ENCODE assay signal across 15 cellular contexts in genomic region chr2:41717883-41718282, GRCh38.
DNase-seq lines count a peak whose midpoint lies in the region; ATAC-seq, FAIRE-seq and TF ChIP-seq lines count a peak whose summit lies in the region.
"Had no signal": no experiment of that assay in that cellular context is flagged by ENCODE, and none has a peak within 500 bp of the region (broad histone marks: within the 10 kb centered on the region; RNA-seq: fewer than 3 reads in every experiment).

No MANE protein-coding gene starts in this region.

- peak; percentile 51 for ATAC-seq in GM18511 (IDR thresholded peaks at IDR 0.05; ENCODE audit: unreplicated experiment)
- no peak for ATAC-seq in GM23338
- no peak for ATAC-seq in memory B cell (ENCODE audit: low read depth)
- ATAC-seq in HepG2, result no peak

- no peak for TF ChIP-seq CTCF in GM23338 (conservative IDR thresholded peaks at IDR 0.05; ENCODE audit: low read depth in 2 of 2)
- no peak for TF ChIP-seq CTCF in OCI-LY3 (IDR thresholded peaks at IDR 0.05; ENCODE audit: low read depth, low read length)
- no peak for TF ChIP-seq CTCF in endothelial cell (IDR thresholded peaks at IDR 0.05; ENCODE audit: unreplicated experiment)
- TF ChIP-seq CTCF in brain microvascular endothelial cell (IDR thresholded peaks at IDR 0.05; ENCODE audit: low read depth, low read length, missing control alignments), result no peak
- no peak for TF ChIP-seq CTCF in HepG2 (CRISPR knock-in tag; IDR thresholded peaks at IDR 0.05)

- no TSS peak for BruUV-seq in HepG2 (replicated peaks; lab: Mats Ljungman, UMichigan)

- H2BK15ac ChIP-seq in mesenchymal stem cell (ENCODE audit: low read depth, poor library complexity, severe bottlenecking), result no peak overlapping the region

- H3K4me3 Mint-ChIP-seq in GM23338 (no peak overlapping the region), memory B cell (no peak overlapping the region), endothelial cell (ENCODE audit: unreplicated experiment) (no peak overlapping the region)
- H3K4me3 Mint-ChIP-seq: activated T-helper 1 cell treated with anti-CD3 and anti-CD28 coated beads, Interleukin-12 subunit alpha, Interleukin-12 subunit beta, Interleukin-2, Interleukin-4 antibody, amounts not matched to agents 30 ng/mL and 10 ng/mL and 1 ng/mL, durations not matched to agents 14 hours and 24 hours and 36 hours; CD4-positive, alpha-beta memory T cell; neural crest cell had no signal

- H3F3A ChIP-seq in GM23338 (replicated peaks; ENCODE audit: low read depth), result no peaks in the 10 kb centered on the region

- H3K27me3 ChIP-seq in GM23338 (ENCODE audit: insufficient read depth) (no peaks in the 10 kb centered on the region), OCI-LY3 (ENCODE audit: low read depth, low read length) (no peaks in the 10 kb centered on the region), mesenchymal stem cell (ENCODE audit: control insufficient read depth in 1 of 2, insufficient read depth in 1 of 2, low read length in 2 of 2) (no peaks in the 10 kb centered on the region), brain microvascular endothelial cell (replicated peaks) (no peaks in the 10 kb centered on the region), HepG2 (ENCODE audit: control insufficient read depth in 1 of 2, insufficient read depth in 2 of 2, low read length in 2 of 2) (0 out of 5 replicates have a peak, but pooled peaks cover 0 to 2% of the 10 kb centered on the region in 2 experiments)

- CTCF ChIA-PET in HepG2 (lab: Yijun Ruan, JAX; ENCODE audit: low intra/inter-chr PET ratio, low total read pairs), result no interaction called here

- H3K18ac ChIP-seq in mesenchymal stem cell (ENCODE audit: low read depth in 1 of 2, low read length in 2 of 2), result no peak overlapping the region

- no peak overlapping the region for H2BK120ac ChIP-seq in mesenchymal stem cell (ENCODE audit: low read depth, low read length)

- H2BK5ac ChIP-seq in mesenchymal stem cell (ENCODE audit: low read depth, low read length, poor library complexity, severe bottlenecking), result no peak overlapping the region

- TF ChIP-seq EP300 in HepG2 (IDR thresholded peaks at IDR 0.05; ENCODE audit: low read depth in 2 of 2, low read length in 2 of 2), result no peak
- no peak for TF ChIP-seq EP300 in HepG2 (CRISPR knock-in tag; IDR thresholded peaks at IDR 0.05; ENCODE audit: borderline replicate concordance)

- H3K9me3 ChIP-seq in OCI-LY3 (ENCODE audit: insufficient read depth, low read length) (no peaks in the 10 kb centered on the region), mesenchymal stem cell (ENCODE audit: control insufficient read depth, low read length) (no peaks in the 10 kb centered on the region), HepG2 (ENCODE audit: low read length) (no peaks in the 10 kb centered on the region)

- H3K27ac ChIP-seq in GM23338 (ENCODE audit: low read depth) (no peak overlapping the region), OCI-LY3 (ENCODE audit: low read length) (peak overlapping the region; percentile 91), mesenchymal stem cell (ENCODE audit: low read length, poor library complexity, severe bottlenecking) (no peak overlapping the region), brain microvascular endothelial cell (no peak overlapping the region), HepG2 (ENCODE audit: extremely low read length, insufficient read depth, low read length) (no peak overlapping the region)

- POLR2A ChIA-PET in HepG2 (lab: Yijun Ruan, JAX), result no interaction called here

- H3K36me3 Mint-ChIP-seq in GM23338 (ENCODE audit: low read depth) (no peaks in the 10 kb centered on the region), memory B cell (peaks cover 2% of the 10 kb centered on the region), endothelial cell (ENCODE audit: low read depth, unreplicated experiment) (no peaks in the 10 kb centered on the region)
- H3K36me3 Mint-ChIP-seq: CD4-positive, alpha-beta memory T cell had no signal

- in situ Hi-C loops in brain microvascular endothelial cell (cut with HindIII; ENCODE audit: low pct_ligation_motif_present, low sequenced_read_pairs) (no loop called here), HepG2 (cut with HindIII; ENCODE audit: extremely low pct_ligation_motif_present, low pct_unique_long_range_greater_than_20kb) (no loop called here)

- no peaks in the 10 kb centered on the region for H3K79me1 ChIP-seq in mesenchymal stem cell (replicated peaks; ENCODE audit: low read length, poor library complexity, severe bottlenecking)

- peak overlapping the region; percentile 68 for H3K9ac ChIP-seq in OCI-LY3 (ENCODE audit: low read length)
- no peak overlapping the region for H3K9ac ChIP-seq in mesenchymal stem cell (ENCODE audit: low read length)
- H3K9ac ChIP-seq in HepG2 (ENCODE audit: insufficient read depth, low read depth, low read length), result no peak overlapping the region

- H3K4ac ChIP-seq in mesenchymal stem cell (ENCODE audit: low read depth in 1 of 2, low read length in 2 of 2), result no peak overlapping the region

- no peak overlapping the region for H4K91ac ChIP-seq in mesenchymal stem cell (ENCODE audit: low read length)

- H4K8ac ChIP-seq in mesenchymal stem cell (ENCODE audit: low read length), result no peak overlapping the region

- no peak overlapping the region for H3K14ac ChIP-seq in mesenchymal stem cell (ENCODE audit: low read length in 2 of 2)

- H4K20me1 ChIP-seq in GM23338 (replicated peaks; ENCODE audit: insufficient read depth), result no peaks in the 10 kb centered on the region
- H4K20me1 ChIP-seq in OCI-LY3 (ENCODE audit: insufficient read depth, low read length), result no peaks in the 10 kb centered on the region
- H4K20me1 ChIP-seq in HepG2 (ENCODE audit: insufficient read depth, low read length), result no peaks in the 10 kb centered on the region

- 67% methylated on average over 1 of the region's 1 CpG for WGBS in mesenchymal stem cell
- 25% methylated on average over 1 of the region's 1 CpG for WGBS in HepG2 (ENCODE audit: low lambda C conversion rate)

- TF ChIP-seq POLR2A in HepG2 (IDR thresholded peaks at IDR 0.05; ENCODE audit: insufficient read depth in 1 of 2, low read depth in 2 of 2, low read length in 2 of 2), result no peak

- TF ChIP-seq RAD21 in HepG2 (CRISPR knock-in tag; IDR thresholded peaks at IDR 0.05), result no peak

- H2BK12ac ChIP-seq in mesenchymal stem cell (ENCODE audit: low read length in 2 of 2), result no peak overlapping the region

- DNase-seq in GM23338 (ENCODE audit: low spot score) (no peak), memory B cell (ENCODE audit: low spot score in 2 of 2) (no peak), endothelial cell (ENCODE audit: low spot score) (no peak), mesenchymal stem cell (no peak), brain microvascular endothelial cell (no peak), HepG2 (ENCODE audit: low spot score) (no peak)
- DNase-seq: activated CD4-positive, alpha-beta T cell treated with anti-CD3 and anti-CD28 coated beads for 4 hours; CD4-positive, alpha-beta memory T cell; effector CD8-positive, alpha-beta T cell; NCI-H187 had no signal

- H3K27me3 Mint-ChIP-seq in GM23338 (ENCODE audit: insufficient read depth, low read depth, poor library complexity) (peaks cover 10% of the 10 kb centered on the region), memory B cell (no peaks in the 10 kb centered on the region), endothelial cell (ENCODE audit: unreplicated experiment) (peaks cover 4% of the 10 kb centered on the region)
- H3K27me3 Mint-ChIP-seq: CD4-positive, alpha-beta memory T cell had no signal

- H3K27ac Mint-ChIP-seq in GM23338, result no peak overlapping the region
- H3K27ac Mint-ChIP-seq in memory B cell, result peak overlapping the region; percentile 62
- no peak overlapping the region for H3K27ac Mint-ChIP-seq in endothelial cell (ENCODE audit: unreplicated experiment)
- H3K27ac Mint-ChIP-seq: activated T-helper 1 cell treated with anti-CD3 and anti-CD28 coated beads, Interleukin-12 subunit alpha, Interleukin-12 subunit beta, Interleukin-2, Interleukin-4 antibody, amounts not matched to agents 30 ng/mL and 10 ng/mL and 1 ng/mL, durations not matched to agents 14 hours and 24 hours and 36 hours had no signal

- H2AK5ac ChIP-seq in mesenchymal stem cell (ENCODE audit: low read length, severe bottlenecking), result no peak overlapping the region

- H3K9me3 Mint-ChIP-seq in GM23338, result no peaks in the 10 kb centered on the region; the same call in 2 of the 3 replicates
- H3K9me3 Mint-ChIP-seq in memory B cell, result no peaks in the 10 kb centered on the region
- H3K9me3 Mint-ChIP-seq in endothelial cell (ENCODE audit: unreplicated experiment), result no peaks in the 10 kb centered on the region
- H3K9me3 Mint-ChIP-seq: activated T-helper 1 cell treated with anti-CD3 and anti-CD28 coated beads, Interleukin-12 subunit alpha, Interleukin-12 subunit beta, Interleukin-2, Interleukin-4 antibody, amounts not matched to agents 30 ng/mL and 10 ng/mL and 1 ng/mL, durations not matched to agents 14 hours and 24 hours and 36 hours; CD4-positive, alpha-beta memory T cell had no signal

- no peaks in the 10 kb centered on the region for H3K79me2 ChIP-seq in GM23338 (replicated peaks; ENCODE audit: insufficient read depth)
- H3K79me2 ChIP-seq in OCI-LY3 (ENCODE audit: low read length), result no peaks in the 10 kb centered on the region
- H3K79me2 ChIP-seq in HepG2 (ENCODE audit: insufficient read depth, low read length), result no peaks in the 10 kb centered on the region

- peaks cover 2% of the 10 kb centered on the region; the same call in 2 of the 3 replicates for H3K4me1 Mint-ChIP-seq in GM23338
- H3K4me1 Mint-ChIP-seq in memory B cell, result peaks cover 18% of the 10 kb centered on the region
- H3K4me1 Mint-ChIP-seq in endothelial cell (ENCODE audit: unreplicated experiment), result peaks cover 21% of the 10 kb centered on the region

- H3K4me3 ChIP-seq in GM23338 (no peak overlapping the region), OCI-LY3 (ENCODE audit: low read length) (peak overlapping the region; percentile 35), mesenchymal stem cell (ENCODE audit: insufficient read depth in 1 of 2, low read depth in 1 of 2, low read length in 2 of 2) (no peak overlapping the region), brain microvascular endothelial cell (ENCODE audit: low read depth, low read length) (no peak overlapping the region), HepG2 (replicated peaks in 1 of 3; ENCODE audit: insufficient read depth in 1 of 3, low read depth in 2 of 3, low read length in 3 of 3) (no peak overlapping the region)

- H2AFZ ChIP-seq in GM23338 (0 out of 2 replicates have a peak overlapping the region, but pooled peaks have one; percentile 43), OCI-LY3 (ENCODE audit: low read depth, low read length) (peak overlapping the region; percentile 55; the same call in 1 of the 2 replicates), mesenchymal stem cell (ENCODE audit: low read depth, low read length) (no peak overlapping the region), HepG2 (ENCODE audit: low read length) (no peak overlapping the region)

- intact Hi-C loops in HepG2 (cut with micrococcal nuclease; ENCODE audit: unreplicated experiment), result no loop called here

- H3K4me2 ChIP-seq in GM23338 (no peak overlapping the region), OCI-LY3 (ENCODE audit: low read length) (peak overlapping the region; percentile 78), mesenchymal stem cell (ENCODE audit: low read length, poor library complexity, severe bottlenecking) (no peak overlapping the region), HepG2 (ENCODE audit: low read depth, low read length) (no peak overlapping the region)

- no peak for FAIRE-seq in HepG2 (lab: Jason Lieb, UNC)
- FAIRE-seq: astrocyte had no signal

- no peaks in the 10 kb centered on the region for H3K36me3 ChIP-seq in GM23338 (ENCODE audit: insufficient read depth)
- no peaks in the 10 kb centered on the region for H3K36me3 ChIP-seq in OCI-LY3 (replicated peaks; ENCODE audit: low read depth, low read length)
- no peaks in the 10 kb centered on the region for H3K36me3 ChIP-seq in mesenchymal stem cell (ENCODE audit: control insufficient read depth in 1 of 2, insufficient read depth in 2 of 2, low read depth in 1 of 2, low read length in 2 of 2)
- H3K36me3 ChIP-seq in brain microvascular endothelial cell (replicated peaks), result no peaks in the 10 kb centered on the region
- H3K36me3 ChIP-seq in HepG2 (replicated peaks in 1 of 2; ENCODE audit: control insufficient read depth in 1 of 2, insufficient read depth in 2 of 2, low read length in 2 of 2), result no peaks in the 10 kb centered on the region

- no peak overlapping the region for H3K23ac ChIP-seq in mesenchymal stem cell (ENCODE audit: low read length in 2 of 2)

- H3K9me2 ChIP-seq in GM23338 (ENCODE audit: insufficient read depth), result no peaks in the 10 kb centered on the region

- peaks cover 2% of the 10 kb centered on the region; the same call in 1 of the 2 replicates for H3K4me1 ChIP-seq in GM23338 (ENCODE audit: insufficient read depth)
- peaks cover 61% of the 10 kb centered on the region for H3K4me1 ChIP-seq in OCI-LY3 (ENCODE audit: low read length)
- H3K4me1 ChIP-seq in mesenchymal stem cell (ENCODE audit: control insufficient read depth, insufficient read depth, low read depth, low read length), result peaks cover 3% of the 10 kb centered on the region
- peaks cover 3% of the 10 kb centered on the region; the same call in 1 of the 2 replicates for H3K4me1 ChIP-seq in HepG2 (ENCODE audit: insufficient read depth, low read length)

Comparison
In these comparisons a context has a peak if more than half of its experiments do, and no peak if none do; other contexts are left out.
1. H2AFZ ChIP-seq: peak in GM23338 (single experiment) and OCI-LY3 (single experiment); none in mesenchymal stem cell (single experiment) and HepG2 (single experiment).